Comparison of ENCODE assay signal across 25 cellular contexts in genomic region chr12:62078020-62078419, GRCh38.
DNase-seq lines count a peak whose midpoint lies in the region; ATAC-seq, FAIRE-seq and TF ChIP-seq lines count a peak whose summit lies in the region.
"Had no signal": no experiment of that assay in that cellular context is flagged by ENCODE, and none has a peak within 500 bp of the region (broad histone marks: within the 10 kb centered on the region; RNA-seq: fewer than 3 reads in every experiment).

No MANE protein-coding gene starts in this region.

- H3K4me2 ChIP-seq in H1 (ENCODE audit: insufficient read depth in 1 of 2, low read depth in 2 of 2, low read length in 2 of 2) (no peak overlapping the region), mesendoderm (ENCODE audit: low read length) (no peak overlapping the region)
- H3K4me2 ChIP-seq: A549, PC-9 had no signal

- H3K36me3 ChIP-seq in H7 (replicated peaks; ENCODE audit: control insufficient read depth, insufficient read depth, low read length) (no peaks in the 10 kb centered on the region), H1 (ENCODE audit: control insufficient read depth in 2 of 4, insufficient read depth in 4 of 4, low read length in 3 of 4) (no peaks in the 10 kb centered on the region), mesendoderm (ENCODE audit: control insufficient read depth, insufficient read depth, low read length) (no peaks in the 10 kb centered on the region), thoracic aorta (no peaks in the 10 kb centered on the region), ovary (no peaks in the 10 kb centered on the region)
- H3K36me3 ChIP-seq: MG63, SJCRH30 had no signal

- no peak overlapping the region for H2BK12ac ChIP-seq in H1 (ENCODE audit: low read depth, low read length)

- H3K4me1 ChIP-seq in H1 (replicated peaks in 1 of 4; ENCODE audit: control insufficient read depth in 3 of 4, insufficient read depth in 4 of 4, low read length in 3 of 4) (peaks cover 0 to 7% (median 2%) of the 10 kb centered on the region in 4 experiments; a peak in 3 of 7 replicates), mesendoderm (ENCODE audit: control insufficient read depth, low read depth, low read length) (no peaks in the 10 kb centered on the region), thoracic aorta (ENCODE audit: control insufficient read depth in 1 of 2, low read depth in 2 of 2) (peaks cover 10 to 19% of the 10 kb centered on the region in 2 donors), ovary (ENCODE audit: insufficient read depth) (no peaks in the 10 kb centered on the region)
- H3K4me1 ChIP-seq: A549, SJCRH30 had no signal

- no peak for TF ChIP-seq RAD21 in H1 (IDR thresholded peaks at IDR 0.05 in 1 of 2, conservative IDR thresholded peaks at IDR 0.05 in 1 of 2; ENCODE audit: low read depth in 2 of 2, low read length in 2 of 2)

- FAIRE-seq in H1 (lab: Jason Lieb, UNC) = no peak
- FAIRE-seq: A549, G401.6 had no signal

- H4K20me1 ChIP-seq in H1 (replicated peaks in 1 of 2; ENCODE audit: control insufficient read depth in 1 of 2, insufficient read depth in 2 of 2, low read length in 2 of 2) = no peaks in the 10 kb centered on the region

- H3K79me2 ChIP-seq in H1 (ENCODE audit: control insufficient read depth in 1 of 2, insufficient read depth in 2 of 2, low read length in 2 of 2) (no peaks in the 10 kb centered on the region), mesendoderm (ENCODE audit: control insufficient read depth, insufficient read depth, low read length) (no peaks in the 10 kb centered on the region)

- no peak overlapping the region for H3K56ac ChIP-seq in H1 (replicated peaks; ENCODE audit: insufficient read length, low read depth, low read length)
- H3K56ac ChIP-seq in mesendoderm (ENCODE audit: low read length) = no peak overlapping the region

- TF ChIP-seq CTCF in H1 (IDR thresholded peaks at IDR 0.05; ENCODE audit: control extremely low read depth in 1 of 3, insufficient read depth in 1 of 3, low read depth in 1 of 3, low read length in 3 of 3) = no peak
- TF ChIP-seq CTCF in thoracic aorta (IDR thresholded peaks at IDR 0.05) = no peak
- TF ChIP-seq CTCF in ovary (IDR thresholded peaks at IDR 0.05) = no peak

- no peaks in the 10 kb centered on the region for H3K27me3 ChIP-seq in H7 (ENCODE audit: control insufficient read depth, insufficient read depth, low read length)
- H3K27me3 ChIP-seq in H1 (replicated peaks in 1 of 4; ENCODE audit: control insufficient read depth in 3 of 4, extremely low read depth in 1 of 4, insufficient read depth in 3 of 4, low read length in 3 of 4) = no peaks in the 10 kb centered on the region
- H3K27me3 ChIP-seq in mesendoderm (ENCODE audit: insufficient read depth, low read length, poor library complexity) = no peaks in the 10 kb centered on the region
- H3K27me3 ChIP-seq in thoracic aorta (replicated peaks; ENCODE audit: insufficient read depth) = no peaks in the 10 kb centered on the region
- H3K27me3 ChIP-seq in ovary = no peaks in the 10 kb centered on the region
- H3K27me3 ChIP-seq: MG63, SJCRH30 had no signal

- H3K4ac ChIP-seq in H1 (replicated peaks; ENCODE audit: insufficient read length, low read depth, low read length) (no peak overlapping the region), mesendoderm (ENCODE audit: low read depth, low read length) (no peak overlapping the region)

- H3K14ac ChIP-seq in H1 (ENCODE audit: insufficient read length) = no peak overlapping the region

- H2AK5ac ChIP-seq in H1 (ENCODE audit: low read depth, low read length) (no peak overlapping the region), mesendoderm (ENCODE audit: low read length) (no peak overlapping the region)

- TF ChIP-seq POLR2A in H1 (IDR thresholded peaks at IDR 0.05; ENCODE audit: control extremely low read depth in 1 of 2, low read depth in 2 of 2, low read length in 2 of 2) = no peak
- no peak for TF ChIP-seq POLR2A in ovary (IDR thresholded peaks at IDR 0.05)

- H3K9ac ChIP-seq in H1 (replicated peaks in 1 of 4; ENCODE audit: extremely low read depth in 1 of 4, low read depth in 3 of 4, low read length in 3 of 4) (no peak overlapping the region), mesendoderm (ENCODE audit: low read length) (no peak overlapping the region)

- H3K79me1 ChIP-seq in H1 (ENCODE audit: low read depth, low read length) (no peaks in the 10 kb centered on the region), mesendoderm (ENCODE audit: low read length) (no peaks in the 10 kb centered on the region)

- H4K8ac ChIP-seq in H1 (ENCODE audit: extremely low read depth, insufficient read depth, low read length) (peak overlapping the region; percentile 42; the same call in 1 of the 2 replicates), mesendoderm (ENCODE audit: low read depth, low read length) (no peak overlapping the region)

- intact Hi-C loops in ovary (cut with DNase I) = no loop called here

- no peaks in the 10 kb centered on the region for H3K23me2 ChIP-seq in H1 (ENCODE audit: low read depth, low read length)

- no peak for TF ChIP-seq EP300 in H1 (IDR thresholded peaks at IDR 0.05; ENCODE audit: borderline replicate concordance in 1 of 2, low read depth in 2 of 2, low read length in 2 of 2)
- TF ChIP-seq EP300 in ovary (IDR thresholded peaks at IDR 0.05) = no peak

- H3K18ac ChIP-seq in H1 (ENCODE audit: extremely low read depth, low read length) (peak overlapping the region; percentile 39; the same call in 1 of the 2 replicates), mesendoderm (ENCODE audit: low read length) (no peak overlapping the region)

- DNase-seq in H7 (peak; percentile 19), H1 (ENCODE audit: low read depth in 1 of 2, low spot score in 2 of 2) (no peak), mesendoderm (peak; percentile 18), thoracic aorta (ENCODE audit: low spot score) (no peak), NCI-H82 treated with DMSO at 0.1 percent for 48 hours (lab: John Stamatoyannopoulos, UW; ENCODE audit: unreplicated experiment) (no peak), AG20443 (ENCODE audit: low spot score) (no peak), ovary (no peak)
- DNase-seq: C1 segment of cervical spinal cord; CD4-positive, alpha-beta memory T cell; COR-L47; DMS53; IMR-90; KG1; MG63; NCI-H2029; NCI-H446; NCI-H524 treated with DMSO at 0.1 percent for 48 hours; NCI-H774; NK-92 treated with Interleukin-12 subunit alpha and Interleukin-12 subunit beta, amount 100 ng/mL, for 24 hours; PC-9; SJCRH30 had no signal

- H2BK15ac ChIP-seq in H1 (ENCODE audit: low read length) (no peak overlapping the region), mesendoderm (replicated peaks; ENCODE audit: low read depth) (no peak overlapping the region)

- no peak overlapping the region for H2BK20ac ChIP-seq in H1 (ENCODE audit: low read length)

- H2BK5ac ChIP-seq in H1 (ENCODE audit: low read depth, low read length) (no peak overlapping the region; the same call in 1 of the 2 replicates), mesendoderm (ENCODE audit: low read length) (no peak overlapping the region)

- no peak overlapping the region for H4K91ac ChIP-seq in H1 (replicated peaks; ENCODE audit: insufficient read length, low read length)

- H4K5ac ChIP-seq in H1 (ENCODE audit: insufficient read length, low read depth, low read length) (no peak overlapping the region), mesendoderm (ENCODE audit: low read length) (no peak overlapping the region)

- H2AFZ ChIP-seq in H1 (ENCODE audit: low read length) = peak overlapping the region; percentile 98; the same call in 1 of the 2 replicates
- H2AFZ ChIP-seq: PC-9 had no signal

- POLR2A ChIA-PET in H1 (lab: Charles Lee; ENCODE audit: partially characterized antibody) = no interaction called here

- no peak for ATAC-seq in thoracic aorta (ENCODE audit: insufficient number of reproducible peaks, low FRiP score, low read depth)
- ATAC-seq: A549, Right ventricle myocardium inferior, SK-N-SH treated with all-trans-retinoic acid at 6 μM for 48 hours had no signal

- CTCF ChIA-PET in H1 (lab: Charles Lee; ENCODE audit: partially characterized antibody) = interaction anchor here (0.8 to 3.0 kb wide), 2 partner anchors 14 to 45 kb away, joined by 3 to 16 read pairs; no protein-coding TSS in a partner anchor

- H3K27ac ChIP-seq in H1 (ENCODE audit: low read depth, low read length) = no peak overlapping the region; the same call in 1 of the 2 replicates
- no peak overlapping the region for H3K27ac ChIP-seq in mesendoderm (ENCODE audit: low read depth, low read length)
- peak overlapping the region; percentile 59 to 75 for H3K27ac ChIP-seq in thoracic aorta
- H3K27ac ChIP-seq in ovary = no peak overlapping the region
- H3K27ac ChIP-seq: A549, PC-9, SJCRH30 had no signal

- no peak overlapping the region for H3K4me3 ChIP-seq in H7 (ENCODE audit: insufficient read depth, low read depth, low read length)
- no peak overlapping the region for H3K4me3 ChIP-seq in H1 (ENCODE audit: extremely low read depth in 1 of 4, insufficient read depth in 2 of 4, low read depth in 3 of 4, low read length in 4 of 4)
- no peak overlapping the region for H3K4me3 ChIP-seq in mesendoderm (ENCODE audit: low read length)
- H3K4me3 ChIP-seq in thoracic aorta = peak overlapping the region; percentile 17
- H3K4me3 ChIP-seq in ovary = no peak overlapping the region
- H3K4me3 ChIP-seq: A549, MG63, PC-9, SJCRH30 had no signal

- no peak overlapping the region for H2BK120ac ChIP-seq in H1 (replicated peaks; ENCODE audit: low read depth, low read length)
- no peak overlapping the region for H2BK120ac ChIP-seq in mesendoderm (ENCODE audit: low read depth, low read length)

- H3K23ac ChIP-seq in H1 (ENCODE audit: insufficient read length) = no peak overlapping the region
- no peak overlapping the region for H3K23ac ChIP-seq in mesendoderm (ENCODE audit: low read length)

- 71% methylated on average over 5 of the region's 6 CpGs; no CpG with 5 or more reads in 1 of the 2 experiments for WGBS in H1 (ENCODE audit: extremely low coverage in 1 of 2, insufficient coverage in 1 of 2, insufficient read length in 1 of 2, insufficient replicate concordance in 2 of 2, low coverage in 1 of 2, low lambda C conversion rate in 2 of 2, missing lambda C conversion rate in 1 of 2), 2 experiments
- WGBS in mesendoderm (ENCODE audit: extremely low coverage, insufficient coverage, low lambda C conversion rate) = no CpG with 5 or more reads among the region's 6 CpGs
- 33 to 44% (median 42%) methylated on average over 6 of the region's 6 CpGs for WGBS in ovary, 3 donors

- H3K9me3 ChIP-seq in H1 (ENCODE audit: insufficient read depth in 2 of 2, low read depth in 1 of 2, low read length in 1 of 2) (no peaks in the 10 kb centered on the region), thoracic aorta (no peaks in the 10 kb centered on the region), ovary (no peaks in the 10 kb centered on the region)
- H3K9me3 ChIP-seq: A549, MG63, SJCRH30 had no signal

TF ChIP-seq in H1, 55 proteins besides CTCF, POLR2A, EP300 and RAD21 (continues in another document):
- TF ChIP-seq USF2 (IDR thresholded peaks at IDR 0.05; ENCODE audit: low read length) (no peak), EZH2 (IDR thresholded peaks at IDR 0.05; ENCODE audit: low read depth, low read length, severe bottlenecking) (no peak)

Comparison
In these comparisons a context has a peak if more than half of its experiments do, and no peak if none do; other contexts are left out.
1. DNase-seq: peak in H7 (single experiment) and mesendoderm (single experiment); none in H1 (0 of 2), thoracic aorta (single experiment), NCI-H82 treated with DMSO at 0.1 percent for 48 hours (single experiment), AG20443 (single experiment) and ovary (0 of 5).
2. H3K27ac ChIP-seq: peak in thoracic aorta (2 of 2); none in H1 (single experiment), mesendoderm (single experiment) and ovary (0 of 2).